Comparison of ENCODE assay signal across 8 cellular contexts in the genomic region with DNA sequence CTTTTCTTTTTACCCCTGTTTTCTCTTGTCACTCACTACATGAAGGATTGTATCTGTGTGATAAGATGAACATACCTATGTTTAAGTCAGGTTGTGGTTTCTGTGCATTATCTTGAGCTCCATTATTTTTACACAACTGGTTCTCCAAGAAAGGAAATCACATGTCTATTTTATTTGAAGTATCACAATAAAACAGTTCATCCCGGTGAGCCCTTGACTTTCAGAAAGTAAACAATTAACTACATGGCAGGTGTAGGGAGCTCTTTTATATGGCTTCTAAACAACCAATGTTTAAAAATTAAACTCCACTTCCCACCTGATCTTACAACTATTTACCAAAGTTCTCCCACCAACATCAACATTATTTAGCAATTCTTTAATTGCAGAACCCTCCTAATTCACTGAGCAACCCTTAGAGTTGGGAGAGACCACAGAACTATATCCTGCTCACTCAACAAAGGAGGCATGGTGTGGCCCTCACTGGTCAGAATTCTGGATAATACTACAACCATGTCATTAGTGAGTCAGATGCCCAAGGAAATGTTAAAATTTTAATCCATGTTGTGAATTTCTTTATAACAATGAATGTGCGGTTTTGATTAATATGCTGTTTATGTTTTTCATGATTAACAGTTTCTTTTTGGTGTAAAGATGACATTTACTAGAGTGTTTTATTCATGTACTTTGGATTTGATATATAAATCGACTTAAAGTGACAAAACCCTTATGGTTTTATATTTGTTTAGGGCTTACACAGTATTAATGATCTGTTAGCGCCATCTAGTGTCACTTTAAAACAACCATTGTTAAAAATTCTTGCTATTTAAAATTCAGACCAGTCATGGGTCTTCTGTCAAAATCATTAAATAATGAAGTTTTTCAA. TPM values are rescaled to one million over a fixed set of nuclear protein-coding genes. Genes with fewer than 3 reads are reported as not detected.
DNase-seq lines count a peak whose midpoint lies in the region; ATAC-seq and TF ChIP-seq lines count a peak whose summit lies in the region.

No MANE protein-coding gene starts in this region.

- peak overlapping the region; percentile 39 for H3K9ac ChIP-seq in mesenchymal stem cell (ENCODE audit: low read length)

- H2BK15ac ChIP-seq in mesenchymal stem cell (ENCODE audit: low read depth, poor library complexity, severe bottlenecking), result no peak overlapping the region

- DNase-seq in AG09319 (ENCODE audit: extremely low read depth, low read depth), result peak; percentile 32
- peak; percentile 35 for DNase-seq in H4 (ENCODE audit: low spot score)
- DNase-seq in NCI-H748 (lab: John Stamatoyannopoulos, UW; ENCODE audit: unreplicated experiment), result peak; percentile 86
- peak; percentile 77 for DNase-seq in cardiac fibroblast (ENCODE audit: low read depth in 2 of 2)
- DNase-seq in mesenchymal stem cell, result peak; percentile 55
- no peak for DNase-seq in stimulated activated CD4-positive, alpha-beta T cell treated with anti-CD3 and anti-CD28 coated beads, Interleukin-4, amount 100 ng/mL, for 1 hour

- H2AFZ ChIP-seq in mesenchymal stem cell (ENCODE audit: low read depth, low read length), result no peak overlapping the region

- no peak overlapping the region for H2BK12ac ChIP-seq in mesenchymal stem cell (ENCODE audit: low read length in 2 of 2)

- no peak overlapping the region for H3K23ac ChIP-seq in mesenchymal stem cell (ENCODE audit: low read length in 2 of 2)

- H3K4ac ChIP-seq in mesenchymal stem cell (ENCODE audit: low read depth in 1 of 2, low read length in 2 of 2), result no peak overlapping the region

- peaks cover 9% of the 10 kb centered on the region for H3K4me1 ChIP-seq in mesenchymal stem cell (ENCODE audit: control insufficient read depth, insufficient read depth, low read depth, low read length)

- no peaks in the 10 kb centered on the region for H3K9me3 ChIP-seq in mesenchymal stem cell (ENCODE audit: control insufficient read depth, low read length)

- no peak overlapping the region for H4K8ac ChIP-seq in mesenchymal stem cell (ENCODE audit: low read length)

- no peak overlapping the region for H2BK120ac ChIP-seq in mesenchymal stem cell (ENCODE audit: low read depth, low read length)

- H3K36me3 ChIP-seq in mesenchymal stem cell (ENCODE audit: control insufficient read depth in 1 of 2, insufficient read depth in 2 of 2, low read depth in 1 of 2, low read length in 2 of 2), result peaks cover 15% of the 10 kb centered on the region in 2 experiments

- 86% methylated on average over 2 of the region's 4 CpGs for WGBS in mesenchymal stem cell

- no peak overlapping the region for H2BK5ac ChIP-seq in mesenchymal stem cell (ENCODE audit: low read depth, low read length, poor library complexity, severe bottlenecking)

- H3K27me3 ChIP-seq in mesenchymal stem cell (ENCODE audit: control insufficient read depth in 1 of 2, insufficient read depth in 1 of 2, low read length in 2 of 2), result no peaks in the 10 kb centered on the region

- H3K79me1 ChIP-seq in mesenchymal stem cell (replicated peaks; ENCODE audit: low read length, poor library complexity, severe bottlenecking), result peaks cover 16% of the 10 kb centered on the region

- no peak overlapping the region for H3K14ac ChIP-seq in mesenchymal stem cell (ENCODE audit: low read length in 2 of 2)

- no peak overlapping the region for H4K91ac ChIP-seq in mesenchymal stem cell (ENCODE audit: low read length)

- ATAC-seq in HG02852 (IDR thresholded peaks at IDR 0.05; ENCODE audit: unreplicated experiment), result no peak
- no peak for ATAC-seq in GM21576 (IDR thresholded peaks at IDR 0.05; ENCODE audit: unreplicated experiment)

- no peak overlapping the region for H2AK5ac ChIP-seq in mesenchymal stem cell (ENCODE audit: low read length, severe bottlenecking)

- peak; percentile 39 for TF ChIP-seq CTCF in AG09319 (IDR thresholded peaks at IDR 0.05; ENCODE audit: low read depth, low read length)
- TF ChIP-seq CTCF in cardiac fibroblast (IDR thresholded peaks at IDR 0.05; ENCODE audit: low read depth, low read length), result peak; percentile 26

- H3K4me3 ChIP-seq in cardiac fibroblast (replicated peaks in 1 of 2; ENCODE audit: low read depth in 2 of 2, low read length in 2 of 2) (no peak overlapping the region), mesenchymal stem cell (ENCODE audit: insufficient read depth in 1 of 2, low read depth in 1 of 2, low read length in 2 of 2) (no peak overlapping the region)

- H3K4me2 ChIP-seq in mesenchymal stem cell (ENCODE audit: low read length, poor library complexity, severe bottlenecking), result no peak overlapping the region

- peak overlapping the region; percentile 41 for H3K27ac ChIP-seq in mesenchymal stem cell (ENCODE audit: low read length, poor library complexity, severe bottlenecking)

- no peak overlapping the region for H3K18ac ChIP-seq in mesenchymal stem cell (ENCODE audit: low read depth in 1 of 2, low read length in 2 of 2)

RNA-seq across cellular contexts. Expression of gene SCGN, which starts 50.0 kb away (rescaled TPM):
- total RNA-seq in H4 (2014; rRNA removed; shearing (Covaris generic)), result not detected in 2 replicates
- not detected for polyA plus RNA-seq in mesenchymal stem cell (2013, experiment 1 of 2)
- not detected for polyA plus RNA-seq in mesenchymal stem cell (2013, experiment 2 of 2)
